In the genomic region with DNA sequence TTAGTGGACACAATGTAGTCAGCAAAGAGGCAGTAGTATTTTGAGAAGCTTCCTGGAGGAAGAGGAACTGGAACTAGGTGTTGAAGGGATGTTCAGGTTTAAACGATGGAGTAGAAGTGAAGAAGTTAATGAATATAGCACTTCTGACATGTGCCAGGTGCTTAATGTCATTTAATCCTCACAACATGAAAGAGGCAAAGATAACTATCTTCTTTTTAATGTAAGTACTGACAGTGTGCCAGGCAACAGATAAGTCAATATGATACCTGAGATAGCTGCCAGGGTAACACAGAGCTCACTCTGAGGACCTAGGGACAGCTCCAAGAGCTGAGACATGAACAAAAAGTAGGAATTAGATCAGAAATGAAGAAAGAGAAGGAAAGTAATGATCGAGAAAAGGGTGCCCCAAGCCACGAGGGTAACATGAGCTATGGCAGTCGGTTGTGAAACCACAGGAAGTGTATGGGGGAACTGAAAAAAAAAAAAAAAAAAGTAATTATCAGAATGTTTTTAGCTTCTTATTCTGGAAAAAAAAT, we compare ENCODE assay signal across 8 cellular contexts.
DNase-seq lines count a peak whose midpoint lies in the region; ATAC-seq and TF ChIP-seq lines count a peak whose summit lies in the region.

No MANE protein-coding gene starts in this region.

- TF ChIP-seq CTCF in WTC11 (IDR thresholded peaks at IDR 0.05): no peak
- TF ChIP-seq CTCF in WERI-Rb-1 (IDR thresholded peaks at IDR 0.05; ENCODE audit: low read depth, low read length): no peak

- no peak overlapping the region for H3K27ac ChIP-seq in WERI-Rb-1

- peaks cover 17% of the 10 kb centered on the region for H3K4me1 Mint-ChIP-seq in T-helper 1 cell treated with Interleukin-12 subunit alpha and Interleukin-12 subunit beta and Interleukin-4 antibody, amounts not matched to agents 30 μg/mL and 1 μg/mL, for 36 hours (ENCODE audit: low read depth)
- peaks cover 11% of the 10 kb centered on the region for H3K4me1 Mint-ChIP-seq in WTC11

- peak overlapping the region; percentile 4 for H3K4me3 Mint-ChIP-seq in T-helper 1 cell treated with Interleukin-12 subunit alpha and Interleukin-12 subunit beta and Interleukin-4 antibody, amounts not matched to agents 30 μg/mL and 1 μg/mL, for 36 hours
- H3K4me3 Mint-ChIP-seq in WTC11: no peak overlapping the region

- no peaks in the 10 kb centered on the region; the same call in 1 of the 2 replicates for H3K36me3 ChIP-seq in WERI-Rb-1

- CTCF ChIA-PET in WTC11 (lab: Charles Lee): interaction anchor here (0.6 kb wide), 1 partner anchor 170 kb away, joined by 3 read pairs; no protein-coding TSS in a partner anchor

- peaks cover 5% of the 10 kb centered on the region for H3K36me3 Mint-ChIP-seq in T-helper 1 cell treated with Interleukin-12 subunit alpha and Interleukin-12 subunit beta and Interleukin-4 antibody, amounts not matched to agents 30 μg/mL and 1 μg/mL, for 36 hours (ENCODE audit: low read depth)
- H3K36me3 Mint-ChIP-seq in WTC11: peaks cover 1% of the 10 kb centered on the region; the same call in 1 of the 2 replicates

- H3K27ac Mint-ChIP-seq in T-helper 1 cell treated with Interleukin-12 subunit alpha and Interleukin-12 subunit beta and Interleukin-4 antibody, amounts not matched to agents 30 μg/mL and 1 μg/mL, for 36 hours: no peak overlapping the region
- H3K27ac Mint-ChIP-seq in WTC11: no peak overlapping the region

- POLR2A ChIA-PET in WTC11 (lab: Charles Lee): interaction anchor here (0.7 kb wide), 1 partner anchor 12 kb away, joined by 3 read pairs; no protein-coding TSS in a partner anchor

- H3K9me3 ChIP-seq in WERI-Rb-1 (ENCODE audit: severe bottlenecking): no peaks in the 10 kb centered on the region

- H3K4me3 ChIP-seq in WERI-Rb-1 (ENCODE audit: low read depth, low read length): no peak overlapping the region

- H3K9me3 Mint-ChIP-seq in T-helper 1 cell treated with Interleukin-12 subunit alpha and Interleukin-12 subunit beta and Interleukin-4 antibody, amounts not matched to agents 30 μg/mL and 1 μg/mL, for 36 hours: no peaks in the 10 kb centered on the region
- H3K9me3 Mint-ChIP-seq in WTC11: peaks cover 7% of the 10 kb centered on the region

- no peaks in the 10 kb centered on the region for H3K27me3 Mint-ChIP-seq in T-helper 1 cell treated with Interleukin-12 subunit alpha and Interleukin-12 subunit beta and Interleukin-4 antibody, amounts not matched to agents 30 μg/mL and 1 μg/mL, for 36 hours (ENCODE audit: low read depth)
- H3K27me3 Mint-ChIP-seq in WTC11 (ENCODE audit: low read depth): no peaks in the 10 kb centered on the region; the same call in 1 of the 2 replicates

- ATAC-seq in HG03097 (IDR thresholded peaks at IDR 0.05; ENCODE audit: low FRiP score, unreplicated experiment) (peak; percentile 59), WTC11 (no peak), HG02884 (IDR thresholded peaks at IDR 0.05; ENCODE audit: unreplicated experiment) (no peak)

- no peak for DNase-seq in T-helper 1 cell
- peak; percentile 11 for DNase-seq in NCI-H69 (lab: John Stamatoyannopoulos, UW)
- peak; percentile 22 for DNase-seq in pons (ENCODE audit: low spot score)
- no peak for DNase-seq in WTC11 (ENCODE audit: low spot score)
- DNase-seq in WERI-Rb-1: no peak

- H3K27me3 ChIP-seq in WERI-Rb-1 (ENCODE audit: insufficient read depth, low read depth, severe bottlenecking): no peaks in the 10 kb centered on the region

TF ChIP-seq in WTC11, 78 proteins besides CTCF, POLR2A, EP300 and RAD21:
- TF ChIP-seq ESRRA (CRISPR knock-in tag; IDR thresholded peaks at IDR 0.05; ENCODE audit: borderline replicate concordance) (no peak), TEAD1 (CRISPR knock-in tag; IDR thresholded peaks at IDR 0.05) (no peak), ZNF396 (CRISPR knock-in tag; IDR thresholded peaks at IDR 0.05; ENCODE audit: borderline replicate concordance) (no peak), ZNF671 (CRISPR knock-in tag; IDR thresholded peaks at IDR 0.05) (no peak), ZNF416 (CRISPR knock-in tag; IDR thresholded peaks at IDR 0.05) (no peak), MYBL2 (CRISPR knock-in tag; IDR thresholded peaks at IDR 0.05) (no peak), ZBTB21 (CRISPR knock-in tag; IDR thresholded peaks at IDR 0.05; ENCODE audit: borderline replicate concordance) (no peak), SOX15 (CRISPR knock-in tag; IDR thresholded peaks at IDR 0.05) (no peak), ZBTB43 (CRISPR knock-in tag; IDR thresholded peaks at IDR 0.05) (no peak), EMX1 (CRISPR knock-in tag; IDR thresholded peaks at IDR 0.05) (no peak), FOXJ3 (CRISPR knock-in tag; IDR thresholded peaks at IDR 0.05; ENCODE audit: borderline replicate concordance) (no peak), ZNF138 (CRISPR knock-in tag; conservative IDR thresholded peaks at IDR 0.05) (no peak), JAZF1 (CRISPR knock-in tag; IDR thresholded peaks at IDR 0.05) (no peak), FOXK1 (CRISPR knock-in tag; IDR thresholded peaks at IDR 0.05) (no peak)
- TF ChIP-seq, protein P1, sequence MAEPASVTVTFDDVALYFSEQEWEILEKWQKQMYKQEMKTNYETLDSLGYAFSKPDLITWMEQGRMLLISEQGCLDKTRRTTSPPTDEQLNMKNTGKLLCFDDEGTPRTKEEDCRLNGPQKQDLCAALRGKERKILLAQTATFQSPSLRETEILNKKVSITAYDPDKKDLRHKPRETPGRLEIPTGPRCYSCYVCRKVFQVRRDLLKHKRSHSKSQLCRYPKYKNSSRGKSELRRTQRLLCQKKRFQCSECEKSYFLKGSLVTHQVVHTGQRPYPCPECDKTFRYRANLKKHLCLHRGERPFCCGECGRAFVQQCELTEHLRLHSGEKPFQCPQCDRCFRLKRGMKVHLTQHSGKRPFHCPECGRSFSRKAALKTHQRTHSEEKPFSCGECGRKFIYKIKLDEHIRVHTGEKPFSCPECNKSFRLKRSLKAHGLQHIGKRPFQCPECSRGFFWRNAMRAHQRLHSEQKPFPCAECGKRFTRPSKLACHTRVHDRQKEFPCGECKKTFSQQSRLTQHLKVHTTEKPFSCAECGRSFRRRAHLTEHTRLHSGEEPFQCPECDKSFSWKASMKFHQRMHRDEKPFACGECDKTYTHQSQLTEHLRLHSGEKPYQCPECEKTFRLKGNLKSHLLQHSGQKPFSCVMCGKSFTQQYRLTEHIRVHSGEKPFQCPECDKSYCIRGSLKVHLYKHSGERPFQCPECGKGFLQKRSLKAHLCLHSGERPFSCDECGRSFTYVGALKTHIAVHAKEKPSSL (CRISPR knock-in tag; conservative IDR thresholded peaks at IDR 0.05): no peak
- TF ChIP-seq, protein P2, sequence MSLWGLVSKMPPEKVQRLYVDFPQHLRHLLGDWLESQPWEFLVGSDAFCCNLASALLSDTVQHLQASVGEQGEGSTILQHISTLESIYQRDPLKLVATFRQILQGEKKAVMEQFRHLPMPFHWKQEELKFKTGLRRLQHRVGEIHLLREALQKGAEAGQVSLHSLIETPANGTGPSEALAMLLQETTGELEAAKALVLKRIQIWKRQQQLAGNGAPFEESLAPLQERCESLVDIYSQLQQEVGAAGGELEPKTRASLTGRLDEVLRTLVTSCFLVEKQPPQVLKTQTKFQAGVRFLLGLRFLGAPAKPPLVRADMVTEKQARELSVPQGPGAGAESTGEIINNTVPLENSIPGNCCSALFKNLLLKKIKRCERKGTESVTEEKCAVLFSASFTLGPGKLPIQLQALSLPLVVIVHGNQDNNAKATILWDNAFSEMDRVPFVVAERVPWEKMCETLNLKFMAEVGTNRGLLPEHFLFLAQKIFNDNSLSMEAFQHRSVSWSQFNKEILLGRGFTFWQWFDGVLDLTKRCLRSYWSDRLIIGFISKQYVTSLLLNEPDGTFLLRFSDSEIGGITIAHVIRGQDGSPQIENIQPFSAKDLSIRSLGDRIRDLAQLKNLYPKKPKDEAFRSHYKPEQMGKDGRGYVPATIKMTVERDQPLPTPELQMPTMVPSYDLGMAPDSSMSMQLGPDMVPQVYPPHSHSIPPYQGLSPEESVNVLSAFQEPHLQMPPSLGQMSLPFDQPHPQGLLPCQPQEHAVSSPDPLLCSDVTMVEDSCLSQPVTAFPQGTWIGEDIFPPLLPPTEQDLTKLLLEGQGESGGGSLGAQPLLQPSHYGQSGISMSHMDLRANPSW (CRISPR knock-in tag; conservative IDR thresholded peaks at IDR 0.05; ENCODE audit: low read depth): no peak
- TF ChIP-seq, protein P3, sequence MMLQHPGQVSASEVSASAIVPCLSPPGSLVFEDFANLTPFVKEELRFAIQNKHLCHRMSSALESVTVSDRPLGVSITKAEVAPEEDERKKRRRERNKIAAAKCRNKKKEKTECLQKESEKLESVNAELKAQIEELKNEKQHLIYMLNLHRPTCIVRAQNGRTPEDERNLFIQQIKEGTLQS (CRISPR knock-in tag; conservative IDR thresholded peaks at IDR 0.05): no peak

Comparison
In these comparisons a context has a peak if more than half of its experiments do, and no peak if none do; other contexts are left out.
1. DNase-seq: peak in NCI-H69 (single experiment) and pons (single experiment); none in T-helper 1 cell (0 of 5), WTC11 (single experiment) and WERI-Rb-1 (single experiment).